In the genomic region with DNA sequence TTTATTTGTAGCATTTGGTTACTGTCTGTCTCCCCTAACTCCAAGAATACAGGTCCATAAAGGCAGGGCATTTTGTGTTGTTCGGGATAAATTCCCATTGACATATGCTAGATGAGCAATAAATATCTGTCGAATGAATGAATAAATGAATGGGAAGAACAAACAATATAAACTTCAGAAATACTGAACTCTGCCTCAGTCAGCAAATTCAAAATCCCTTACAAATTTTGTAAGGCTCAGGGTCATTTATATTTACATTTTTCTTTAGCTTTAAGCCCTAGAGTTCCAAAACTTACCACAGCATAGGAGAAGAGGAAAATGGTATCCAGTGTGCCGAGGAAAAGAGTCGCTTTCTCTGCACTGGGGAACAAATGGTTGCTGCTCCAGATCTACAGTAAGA, we compare ENCODE assay signal across 17 cellular contexts. TPM values are rescaled to one million over a fixed set of nuclear protein-coding genes. Genes with fewer than 3 reads are reported as not detected.
DNase-seq lines count a peak whose midpoint lies in the region; ATAC-seq and TF ChIP-seq lines count a peak whose summit lies in the region.
"Had no signal": no experiment of that assay in that cellular context is flagged by ENCODE, and none has a peak within 500 bp of the region (broad histone marks: within the 10 kb centered on the region; RNA-seq: fewer than 3 reads in every experiment).

No MANE protein-coding gene starts in this region.

- peaks cover 36% of the 10 kb centered on the region for H3K36me3 Mint-ChIP-seq in activated CD8-positive, alpha-beta memory T cell treated with anti-CD3 and anti-CD28 coated beads, Interleukin-2, amount 10 ng/mL, durations not matched to agents 7 days and 5 days
- H3K36me3 Mint-ChIP-seq in Calu3 (ENCODE audit: insufficient read depth, unreplicated experiment), result peaks cover 15% of the 10 kb centered on the region
- H3K36me3 Mint-ChIP-seq in activated T-helper 2 cell treated with anti-CD3 and anti-CD28 coated beads, Interferon-gamma antibody, Interleukin-2, Interleukin-4, amounts not matched to agents 10 μg/mL and 5 μg/mL and 100 μg/mL, durations not matched to agents 14 hours and 24 hours and 36 hours (ENCODE audit: low read depth), result peaks cover 82% of the 10 kb centered on the region

- no peak overlapping the region for H3K14ac ChIP-seq in trophoblast cell (ENCODE audit: low read length)

- no peak overlapping the region for H3K9ac ChIP-seq in trophoblast cell (ENCODE audit: low read length)
- H3K9ac ChIP-seq: BLaER1 treated with 17β-estradiol and CSF1 and Interleukin-3, amounts not matched to agents 10 nM and 100 nM had no signal

- H4K8ac ChIP-seq in trophoblast cell (ENCODE audit: low read depth, low read length), result no peak overlapping the region

- no peak overlapping the region for H3K4ac ChIP-seq in trophoblast cell (ENCODE audit: low read depth, low read length)

- no peak overlapping the region for H3K23ac ChIP-seq in trophoblast cell (ENCODE audit: low read length)

- no peaks in the 10 kb centered on the region for H3K79me2 ChIP-seq in trophoblast cell (ENCODE audit: control insufficient read depth, insufficient read depth, low read length, poor library complexity)

- no CpG with 5 or more reads among the region's 4 CpGs for WGBS in trophoblast cell (ENCODE audit: extremely low coverage, insufficient coverage, insufficient read length)

- H3K4me2 ChIP-seq in trophoblast cell (ENCODE audit: low read length), result no peak overlapping the region
- H3K4me2 ChIP-seq: BLaER1 treated with 17β-estradiol and CSF1 and Interleukin-3, amounts not matched to agents 10 nM and 100 nM had no signal

- H3K4me1 ChIP-seq in trophoblast cell (ENCODE audit: control insufficient read depth in 1 of 2, insufficient read depth in 2 of 2, low read length in 2 of 2) (peaks cover 0 to 2% of the 10 kb centered on the region in 2 experiments), ascending aorta (no peaks in the 10 kb centered on the region)

- no peak for TF ChIP-seq CTCF in Calu3 (IDR thresholded peaks at IDR 0.05; ENCODE audit: unreplicated experiment)
- TF ChIP-seq CTCF in ascending aorta (IDR thresholded peaks at IDR 0.05), result no peak

- H4K91ac ChIP-seq in trophoblast cell (ENCODE audit: low read depth, low read length), result no peak overlapping the region

- intact Hi-C loops in Calu3 (cut with micrococcal nuclease; ENCODE audit: unreplicated experiment), result no loop called here
- intact Hi-C loops in activated T-helper 2 cell treated with anti-CD3 and anti-CD28 coated beads, Interferon-gamma antibody, Interleukin-2, Interleukin-4, amounts not matched to agents 10 μg/mL and 5 μg/mL and 100 μg/mL, durations not matched to agents 14 hours and 24 hours and 36 hours (cut with micrococcal nuclease), result no loop called here
- intact Hi-C loops in ascending aorta (cut with DNase I), result no loop called here

- H3K9me3 ChIP-seq in trophoblast cell (ENCODE audit: insufficient read depth, low read depth, low read length), result no peaks in the 10 kb centered on the region
- no peaks in the 10 kb centered on the region for H3K9me3 ChIP-seq in ascending aorta

- H2AFZ ChIP-seq in trophoblast cell (ENCODE audit: insufficient read depth, low read length, poor library complexity), result no peak overlapping the region

- H2BK5ac ChIP-seq in trophoblast cell (ENCODE audit: low read depth, low read length, poor library complexity), result no peak overlapping the region

- peaks cover 27% of the 10 kb centered on the region for H3K4me1 Mint-ChIP-seq in activated CD8-positive, alpha-beta memory T cell treated with anti-CD3 and anti-CD28 coated beads, Interleukin-2, amount 10 ng/mL, durations not matched to agents 7 days and 5 days
- no peaks in the 10 kb centered on the region for H3K4me1 Mint-ChIP-seq in Calu3 (ENCODE audit: low read depth, unreplicated experiment)
- H3K4me1 Mint-ChIP-seq in activated T-helper 2 cell treated with anti-CD3 and anti-CD28 coated beads, Interferon-gamma antibody, Interleukin-2, Interleukin-4, amounts not matched to agents 10 μg/mL and 5 μg/mL and 100 μg/mL, durations not matched to agents 14 hours and 24 hours and 36 hours (ENCODE audit: low read depth), result peaks cover 42% of the 10 kb centered on the region

- H3K9me3 Mint-ChIP-seq in activated CD8-positive, alpha-beta memory T cell treated with anti-CD3 and anti-CD28 coated beads, Interleukin-2, amount 10 ng/mL, durations not matched to agents 7 days and 5 days (ENCODE audit: low read depth), result no peaks in the 10 kb centered on the region
- H3K9me3 Mint-ChIP-seq in Calu3 (ENCODE audit: low read depth, unreplicated experiment), result no peaks in the 10 kb centered on the region
- no peaks in the 10 kb centered on the region for H3K9me3 Mint-ChIP-seq in activated T-helper 2 cell treated with anti-CD3 and anti-CD28 coated beads, Interferon-gamma antibody, Interleukin-2, Interleukin-4, amounts not matched to agents 10 μg/mL and 5 μg/mL and 100 μg/mL, durations not matched to agents 14 hours and 24 hours and 36 hours
- H3K9me3 Mint-ChIP-seq: CD4-positive, CD25-positive, alpha-beta regulatory T cell; HFFc6 had no signal

- no peaks in the 10 kb centered on the region for H3K27me3 ChIP-seq in trophoblast cell (ENCODE audit: insufficient read depth, low read length)
- no peaks in the 10 kb centered on the region for H3K27me3 ChIP-seq in ascending aorta
- H3K27me3 ChIP-seq: BLaER1 treated with 17β-estradiol and CSF1 and Interleukin-3, amounts not matched to agents 10 nM and 100 nM had no signal

- H3K4me3 ChIP-seq in trophoblast cell (ENCODE audit: low read depth, low read length) (no peak overlapping the region), ascending aorta (no peak overlapping the region)
- H3K4me3 ChIP-seq: BLaER1 treated with 17β-estradiol and CSF1 and Interleukin-3, amounts not matched to agents 10 nM and 100 nM had no signal

- peak overlapping the region; percentile 26 for H3K18ac ChIP-seq in trophoblast cell (ENCODE audit: low read length)

- no peak overlapping the region for H2AK5ac ChIP-seq in trophoblast cell (ENCODE audit: low read length)

- H2BK12ac ChIP-seq in trophoblast cell (ENCODE audit: low read length), result no peak overlapping the region

- no peak overlapping the region for H3K4me3 Mint-ChIP-seq in activated CD8-positive, alpha-beta memory T cell treated with anti-CD3 and anti-CD28 coated beads, Interleukin-2, amount 10 ng/mL, durations not matched to agents 7 days and 5 days
- no peak overlapping the region for H3K4me3 Mint-ChIP-seq in Calu3 (ENCODE audit: low read depth, unreplicated experiment)
- no peak overlapping the region for H3K4me3 Mint-ChIP-seq in activated T-helper 2 cell treated with anti-CD3 and anti-CD28 coated beads, Interferon-gamma antibody, Interleukin-2, Interleukin-4, amounts not matched to agents 10 μg/mL and 5 μg/mL and 100 μg/mL, durations not matched to agents 14 hours and 24 hours and 36 hours (ENCODE audit: low read depth)
- H3K4me3 Mint-ChIP-seq: CD4-positive, CD25-positive, alpha-beta regulatory T cell; HFFc6 had no signal

- H3K27me3 Mint-ChIP-seq in activated CD8-positive, alpha-beta memory T cell treated with anti-CD3 and anti-CD28 coated beads, Interleukin-2, amount 10 ng/mL, durations not matched to agents 7 days and 5 days, result no peaks in the 10 kb centered on the region
- H3K27me3 Mint-ChIP-seq in Calu3 (ENCODE audit: unreplicated experiment), result no peaks in the 10 kb centered on the region
- H3K27me3 Mint-ChIP-seq in activated T-helper 2 cell treated with anti-CD3 and anti-CD28 coated beads, Interferon-gamma antibody, Interleukin-2, Interleukin-4, amounts not matched to agents 10 μg/mL and 5 μg/mL and 100 μg/mL, durations not matched to agents 14 hours and 24 hours and 36 hours (ENCODE audit: low read depth), result no peaks in the 10 kb centered on the region
- H3K27me3 Mint-ChIP-seq: CD4-positive, CD25-positive, alpha-beta regulatory T cell had no signal

- H3K79me1 ChIP-seq in trophoblast cell (ENCODE audit: low read length), result no peaks in the 10 kb centered on the region

- peak overlapping the region; percentile 10 for H3K27ac Mint-ChIP-seq in activated CD8-positive, alpha-beta memory T cell treated with anti-CD3 and anti-CD28 coated beads, Interleukin-2, amount 10 ng/mL, durations not matched to agents 7 days and 5 days
- peak overlapping the region; percentile 12 for H3K27ac Mint-ChIP-seq in Calu3 (ENCODE audit: unreplicated experiment)
- peak overlapping the region; percentile 11 for H3K27ac Mint-ChIP-seq in activated T-helper 2 cell treated with anti-CD3 and anti-CD28 coated beads, Interferon-gamma antibody, Interleukin-2, Interleukin-4, amounts not matched to agents 10 μg/mL and 5 μg/mL and 100 μg/mL, durations not matched to agents 14 hours and 24 hours and 36 hours
- H3K27ac Mint-ChIP-seq: HFFc6 had no signal

- H3K27ac ChIP-seq in trophoblast cell (ENCODE audit: low read depth, low read length) (no peak overlapping the region), ascending aorta (no peak overlapping the region)
- H3K27ac ChIP-seq: BLaER1 treated with 17β-estradiol and CSF1 and Interleukin-3, amounts not matched to agents 10 nM and 100 nM; HL-60 had no signal

- no TSS peak for BruUV-seq in Calu3 (replicated peaks; lab: Mats Ljungman, UMichigan)

- CTCF ChIA-PET in activated CD8-positive, alpha-beta memory T cell treated with anti-CD3 and anti-CD28 coated beads, Interleukin-2, amount 10 ng/mL, durations not matched to agents 7 days and 5 days (lab: Charles Lee), result interaction anchor here (1.1 kb wide), 1 partner anchor 10 kb away, joined by 3 read pairs; no protein-coding TSS in a partner anchor
- CTCF ChIA-PET in Calu3 (lab: Charles Lee), result no interaction called here

- no peak overlapping the region for H2BK120ac ChIP-seq in trophoblast cell (ENCODE audit: insufficient read depth, low read length, poor library complexity)

- no peak for ATAC-seq in activated CD8-positive, alpha-beta memory T cell treated with anti-CD3 and anti-CD28 coated beads, Interleukin-2, amount 10 ng/mL, durations not matched to agents 7 days and 5 days
- no peak for ATAC-seq in GM19397 (IDR thresholded peaks at IDR 0.05; ENCODE audit: unreplicated experiment)

- H4K12ac ChIP-seq in trophoblast cell (ENCODE audit: low read depth, low read length), result no peak overlapping the region

- DNase-seq in activated CD8-positive, alpha-beta memory T cell treated with anti-CD3 and anti-CD28 coated beads, Interleukin-2, amount 10 ng/mL, durations not matched to agents 7 days and 5 days, result no peak
- DNase-seq in activated CD8-positive, alpha-beta memory T cell treated with anti-CD3 and anti-CD28 coated beads, Interleukin-2, amount 50 U/mL, for 4 hours, result no peak
- DNase-seq in Calu3 (no peak), trophoblast cell (no peak), ascending aorta (ENCODE audit: low spot score in 2 of 2) (no peak)
- no peak for DNase-seq in activated T-helper 2 cell treated with anti-CD3 and anti-CD28 coated beads, Interferon-gamma antibody, Interleukin-2, Interleukin-4, amounts not matched to agents 10 μg/mL and 5 μg/mL and 100 μg/mL, durations not matched to agents 14 hours and 24 hours and 36 hours (ENCODE audit: low spot score)
- DNase-seq: 8988T; ACHN; CD4-positive, CD25-positive, alpha-beta regulatory T cell; DMS 273 treated with DMSO at 0.1 percent for 48 hours; HCEC 1CT; HFFc6 had no signal

- peaks cover 18 to 21% of the 10 kb centered on the region in 2 experiments for H3K36me3 ChIP-seq in trophoblast cell (ENCODE audit: control insufficient read depth in 1 of 2, insufficient read depth in 2 of 2, low read length in 2 of 2)
- peaks cover 8 to 29% of the 10 kb centered on the region in 2 donors for H3K36me3 ChIP-seq in ascending aorta

RNA-seq across cellular contexts. Expression of gene SLC37A3, which starts 29.0 kb away (rescaled TPM):
- 10 to 100 TPM; 27.0 to 35.3 TPM for total RNA-seq in activated CD8-positive, alpha-beta memory T cell treated with anti-CD3 and anti-CD28 coated beads, Interleukin-2, amount 10 ng/mL, durations not matched to agents 7 days and 5 days
- total RNA-seq in Calu3 (2022) (62.5 and 65.2 TPM in 2 replicates), ascending aorta (15.0 TPM)
- total RNA-seq in activated T-helper 2 cell treated with anti-CD3 and anti-CD28 coated beads, Interferon-gamma antibody, Interleukin-2, Interleukin-4, amounts not matched to agents 10 μg/mL and 5 μg/mL and 100 μg/mL, durations not matched to agents 14 hours and 24 hours and 36 hours, result 98.3 and 105 TPM in 2 replicates
- polyA plus RNA-seq in trophoblast cell (2013), result 49.1 and 51.6 TPM in 2 replicates

RNA-seq across cellular contexts. Expression of gene RAB19, which starts 34.6 kb away (rescaled TPM):
- total RNA-seq in activated CD8-positive, alpha-beta memory T cell treated with anti-CD3 and anti-CD28 coated beads, Interleukin-2, amount 10 ng/mL, durations not matched to agents 7 days and 5 days, result 1 to 10 TPM; 5.0 to 7.3 TPM
- total RNA-seq in Calu3 (2022) (4.7 and 7.1 TPM in 2 replicates), ascending aorta (not detected)
- 12.5 and 14.5 TPM in 2 replicates for total RNA-seq in activated T-helper 2 cell treated with anti-CD3 and anti-CD28 coated beads, Interferon-gamma antibody, Interleukin-2, Interleukin-4, amounts not matched to agents 10 μg/mL and 5 μg/mL and 100 μg/mL, durations not matched to agents 14 hours and 24 hours and 36 hours
- 0.90 and 0.96 TPM in 2 replicates for polyA plus RNA-seq in trophoblast cell (2013)
- total RNA-seq: Daoy, H4, HFFc6 had no signal
